ENCODE assay signal across 7 cellular contexts in genomic region chr16:30113031-30113710, GRCh38. TPM values are rescaled to one million over a fixed set of nuclear protein-coding genes. Genes with fewer than 3 reads are reported as not detected.
DNase-seq lines count a peak whose midpoint lies in the region; ATAC-seq and TF ChIP-seq lines count a peak whose summit lies in the region.

A gene with protein sequence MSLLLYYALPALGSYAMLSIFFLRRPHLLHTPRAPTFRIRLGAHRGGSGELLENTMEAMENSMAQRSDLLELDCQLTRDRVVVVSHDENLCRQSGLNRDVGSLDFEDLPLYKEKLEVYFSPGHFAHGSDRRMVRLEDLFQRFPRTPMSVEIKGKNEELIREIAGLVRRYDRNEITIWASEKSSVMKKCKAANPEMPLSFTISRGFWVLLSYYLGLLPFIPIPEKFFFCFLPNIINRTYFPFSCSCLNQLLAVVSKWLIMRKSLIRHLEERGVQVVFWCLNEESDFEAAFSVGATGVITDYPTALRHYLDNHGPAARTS (minus strand): TSS chr16:30113537. CDS start chr16:30113478, 59 bp downstream.

- H3K27ac Mint-ChIP-seq in GM23338: no peak within 1 kb of the TSS; the same call in none of the 2 replicates

- ATAC-seq in GM23338: peak; percentile 14
- no peak for ATAC-seq in GM19324 (IDR thresholded peaks at IDR 0.05; ENCODE audit: low FRiP score, unreplicated experiment)
- no peak for ATAC-seq in GM19023 (IDR thresholded peaks at IDR 0.05; ENCODE audit: unreplicated experiment)

- H3K36me3 Mint-ChIP-seq in GM23338 (ENCODE audit: low read depth): no peaks in the 10 kb centered on the region; the same call in 2 of the 3 replicates

- H3F3A ChIP-seq in GM23338 (replicated peaks; ENCODE audit: low read depth): no peaks in the 10 kb centered on the region; the same call in 1 of the 2 replicates

- H3K79me2 ChIP-seq in GM23338 (replicated peaks; ENCODE audit: insufficient read depth): no peaks in the 10 kb centered on the region

- no peak for DNase-seq in GM23338 (ENCODE audit: low spot score)
- peak; percentile 77 for DNase-seq in RPMI8226
- DNase-seq in glomerular visceral epithelial cell (ENCODE audit: extremely low spot score): peak; percentile 35
- DNase-seq in spleen: no peak
- DNase-seq in NCI-H1092 treated with DMSO at 0.1 percent for 48 hours (lab: John Stamatoyannopoulos, UW): no peak

- H3K27me3 Mint-ChIP-seq in GM23338 (ENCODE audit: insufficient read depth, low read depth, poor library complexity): peaks cover 5% of the 10 kb centered on the region

- TF ChIP-seq POLR2A in spleen (IDR thresholded peaks at IDR 0.05): no peak

- H3K4me2 ChIP-seq in GM23338: 0 out of 2 replicates have a peak within 1 kb of the TSS, but pooled peaks have one; percentile 26

- H2AFZ ChIP-seq in GM23338: no peak within 1 kb of the TSS

- 86 to 90% (median 89%) methylated on average over 20 of the region's 20 CpGs for WGBS in spleen, 5 donors

- H3K36me3 ChIP-seq in GM23338 (ENCODE audit: insufficient read depth) (no peaks in the 10 kb centered on the region), spleen (peaks cover 0 to 100% (median 73%) of the 10 kb centered on the region in 6 donors)

- H3K4me3 ChIP-seq in GM23338 (no peak within 1 kb of the TSS), spleen (no peak within 1 kb of the TSS)

- H3K9me2 ChIP-seq in GM23338 (ENCODE audit: insufficient read depth): no peaks in the 10 kb centered on the region

- peaks cover 9% of the 10 kb centered on the region for H3K4me1 Mint-ChIP-seq in GM23338

- H3K9me3 ChIP-seq in spleen: no peaks in the 10 kb centered on the region

- intact Hi-C loops in spleen (cut with DNase I; ENCODE audit: low total_unique reads): no loop called here

- H3K4me1 ChIP-seq in GM23338 (ENCODE audit: insufficient read depth) (peaks cover 4% of the 10 kb centered on the region), spleen (peaks cover 0 to 33% (median 9%) of the 10 kb centered on the region in 6 donors)

- no peaks in the 10 kb centered on the region for H3K9me3 Mint-ChIP-seq in GM23338

- no peaks in the 10 kb centered on the region for H3K27me3 ChIP-seq in GM23338 (ENCODE audit: insufficient read depth)
- H3K27me3 ChIP-seq in spleen (replicated peaks in 1 of 7): no peaks in the 10 kb centered on the region

- TF ChIP-seq CTCF in GM23338 (conservative IDR thresholded peaks at IDR 0.05; ENCODE audit: low read depth in 2 of 2) (no peak), spleen (IDR thresholded peaks at IDR 0.05 in 8 of 11, conservative IDR thresholded peaks at IDR 0.05 in 3 of 11) (peak in 1 of 11 experiments; percentile 1)

- no peak within 1 kb of the TSS for H3K4me3 Mint-ChIP-seq in GM23338

- no peak within 1 kb of the TSS for H3K27ac ChIP-seq in GM23338 (ENCODE audit: low read depth)
- H3K27ac ChIP-seq in spleen: peak within 1 kb of the TSS in 3 of 8 donors; percentile 5 to 36 (median 13)

- no peaks in the 10 kb centered on the region for H4K20me1 ChIP-seq in GM23338 (replicated peaks; ENCODE audit: insufficient read depth)

TF ChIP-seq in GM23338, 12 proteins besides CTCF, POLR2A, EP300 and RAD21:
- TF ChIP-seq ZNF462 (CRISPR knock-in tag; IDR thresholded peaks at IDR 0.05): no peak

RNA-seq across cellular contexts. Expression of the gene that starts here (rescaled TPM):
- 0.94 TPM in 1 of 2 replicates, not detected in the other for total RNA-seq in GM23338 (2014; rRNA removed; shearing (Covaris generic))
- 1.1 and 1.4 TPM in 2 replicates for polyA plus RNA-seq in GM23338 (2016; fragmentation: Nextera tagmentation; extraction: Ambion mirVana)
- total RNA-seq in spleen: 10 to 100 TPM in 4 of 7 donors, 1 to 10 TPM in 3; 4.3 to 15.2 (median 10.2) TPM
- 10 to 100 TPM in 2 of 3 donors, 1 to 10 TPM in 1; 5.1 to 18.0 (median 14.5) TPM for polyA plus RNA-seq in spleen

Comparison
In these comparisons a context has a peak if more than half of its experiments do, and no peak if none do; other contexts are left out.
1. DNase-seq: peak in RPMI8226 (single experiment) and glomerular visceral epithelial cell (single experiment); none in GM23338 (single experiment), spleen (single experiment) and NCI-H1092 treated with DMSO at 0.1 percent for 48 hours (single experiment).